ENCODE assay signal across 8 cellular contexts in genomic region chr6:157107915-157108651, GRCh38.
A peak's percentile ranks its signal among the peaks of the same experiment; 100 is the strongest.
DNase-seq lines count a peak whose midpoint lies in the region; ATAC-seq and TF ChIP-seq lines count a peak whose summit lies in the region.

No MANE protein-coding gene starts in this region.

- no peak for TF ChIP-seq POLR2A in body of pancreas (IDR thresholded peaks at IDR 0.05)

- intact Hi-C loops in body of pancreas (cut with DNase I) = no loop called here

- no peaks in the 10 kb centered on the region for H3K27me3 ChIP-seq in body of pancreas

- H3K4me1 ChIP-seq in body of pancreas (peaks cover 9% of the 10 kb centered on the region), mesodermal cell (ENCODE audit: control insufficient read depth, insufficient read depth, low read length, poor library complexity, severe bottlenecking) (peaks cover 20% of the 10 kb centered on the region)

- DNase-seq in AG08395 (ENCODE audit: low spot score) = peak; percentile 86
- DNase-seq in M059J (ENCODE audit: low read depth) = peak; percentile 97
- DNase-seq in body of pancreas = no peak
- no peak for DNase-seq in cerebellar cortex (ENCODE audit: low spot score)

- ATAC-seq in body of pancreas (peak; percentile 68), GM21619 (IDR thresholded peaks at IDR 0.05; ENCODE audit: unreplicated experiment) (no peak), GM19452 (IDR thresholded peaks at IDR 0.05; ENCODE audit: unreplicated experiment) (no peak), GM21717 (IDR thresholded peaks at IDR 0.05; ENCODE audit: unreplicated experiment) (no peak)

- 62% methylated on average over 6 of the region's 6 CpGs for WGBS in body of pancreas, 2 donors
- 100% methylated on average over 3 of the region's 6 CpGs for WGBS in mesodermal cell (ENCODE audit: insufficient coverage in 2 of 2), 2 experiments

- H3K36me3 ChIP-seq in body of pancreas (replicated peaks in 1 of 2; ENCODE audit: insufficient read depth in 1 of 2, low read depth in 2 of 2) (no peaks in the 10 kb centered on the region), mesodermal cell (ENCODE audit: control insufficient read depth, insufficient read depth, low read length) (peaks cover 28% of the 10 kb centered on the region)

- no peak overlapping the region for H3K27ac ChIP-seq in body of pancreas
- H3K27ac ChIP-seq in mesodermal cell (ENCODE audit: low read depth, low read length, severe bottlenecking) = peak overlapping the region; percentile 75

- H3K4me3 ChIP-seq in body of pancreas (no peak overlapping the region), mesodermal cell (ENCODE audit: extremely low read depth, insufficient read depth, low read length, poor library complexity, severe bottlenecking) (no peak overlapping the region)

- H3K9me3 ChIP-seq in body of pancreas (no peaks in the 10 kb centered on the region), mesodermal cell (ENCODE audit: control insufficient read depth, low read length) (no peaks in the 10 kb centered on the region)

- TF ChIP-seq CTCF in body of pancreas (IDR thresholded peaks at IDR 0.05) = no peak

Comparison
In these comparisons a context has a peak if more than half of its experiments do, and no peak if none do; other contexts are left out.
1. DNase-seq: peak in AG08395 (single experiment) and M059J (single experiment); none in body of pancreas (0 of 4) and cerebellar cortex (single experiment).